ENCODE assay signal across 8 cellular contexts in genomic region chr5:132369012-132369470, GRCh38. TPM values are rescaled to one million over a fixed set of nuclear protein-coding genes. Genes with fewer than 3 reads are reported as not detected.
DNase-seq lines count a peak whose midpoint lies in the region; ATAC-seq and TF ChIP-seq lines count a peak whose summit lies in the region.

No MANE protein-coding gene starts in this region.

- H3K9me3 Mint-ChIP-seq in activated CD8-positive, alpha-beta memory T cell treated with anti-CD3 and anti-CD28 coated beads, Interleukin-2, amount 10 ng/mL, durations not matched to agents 7 days and 5 days (ENCODE audit: low read depth): no peaks in the 10 kb centered on the region

- no peaks in the 10 kb centered on the region for H3K27me3 Mint-ChIP-seq in activated CD8-positive, alpha-beta memory T cell treated with anti-CD3 and anti-CD28 coated beads, Interleukin-2, amount 10 ng/mL, durations not matched to agents 7 days and 5 days

- H3K4me3 Mint-ChIP-seq in activated CD8-positive, alpha-beta memory T cell treated with anti-CD3 and anti-CD28 coated beads, Interleukin-2, amount 10 ng/mL, durations not matched to agents 7 days and 5 days: peak overlapping the region; percentile 75

- peak overlapping the region; percentile 42 for H3K27ac Mint-ChIP-seq in activated CD8-positive, alpha-beta memory T cell treated with anti-CD3 and anti-CD28 coated beads, Interleukin-2, amount 10 ng/mL, durations not matched to agents 7 days and 5 days

- no peak for ATAC-seq in activated CD8-positive, alpha-beta memory T cell treated with anti-CD3 and anti-CD28 coated beads, Interleukin-2, amount 10 ng/mL, durations not matched to agents 7 days and 5 days
- no peak for ATAC-seq in GM21423 (IDR thresholded peaks at IDR 0.05; ENCODE audit: unreplicated experiment)

- CTCF ChIA-PET in activated CD8-positive, alpha-beta memory T cell treated with anti-CD3 and anti-CD28 coated beads, Interleukin-2, amount 10 ng/mL, durations not matched to agents 7 days and 5 days (lab: Charles Lee): interaction anchor here (0.7 to 4.1 kb wide), 12 partner anchors 8 to 378 kb away, joined by 3 to 18 read pairs (median 4); partner anchors contain the start of gene CCNI2

- H3K9me3 ChIP-seq in SK-N-MC (ENCODE audit: low read depth, low read length): no peaks in the 10 kb centered on the region

- no peak for DNase-seq in activated CD8-positive, alpha-beta memory T cell treated with anti-CD3 and anti-CD28 coated beads, Interleukin-2, amount 10 ng/mL, durations not matched to agents 7 days and 5 days
- DNase-seq in activated CD8-positive, alpha-beta memory T cell treated with anti-CD3 and anti-CD28 coated beads, Interleukin-2, amount 50 U/mL, for 48 hours: no peak
- DNase-seq in SK-N-MC (ENCODE audit: low read depth, low spot score): no peak
- DNase-seq in fibroblast of the aortic adventitia (ENCODE audit: low read depth): no peak
- DNase-seq in retinal pigment epithelial cell (ENCODE audit: low read depth): no peak
- DNase-seq in NK-92 treated with Interleukin-12 subunit alpha and Interleukin-12 subunit beta, amount 100 ng/mL, for 24 hours (lab: John Stamatoyannopoulos, UW): no peak
- no peak for DNase-seq in DMS153 (lab: John Stamatoyannopoulos, UW)

- H3K36me3 ChIP-seq in SK-N-MC (ENCODE audit: insufficient read depth, low read length): no peaks in the 10 kb centered on the region

- H3K27ac ChIP-seq in SK-N-MC: no peak overlapping the region

- H3K4me3 ChIP-seq in SK-N-MC: peak overlapping the region; percentile 89
- H3K4me3 ChIP-seq in fibroblast of the aortic adventitia (ENCODE audit: low read depth, low read length): peak overlapping the region; percentile 71
- H3K4me3 ChIP-seq in retinal pigment epithelial cell (ENCODE audit: low read length): peak overlapping the region; percentile 62

- TF ChIP-seq CTCF in fibroblast of the aortic adventitia (IDR thresholded peaks at IDR 0.05; ENCODE audit: insufficient read depth, low read length) (no peak), retinal pigment epithelial cell (conservative IDR thresholded peaks at IDR 0.05; ENCODE audit: low read depth, low read length) (no peak)

- H3K9ac ChIP-seq in SK-N-MC (ENCODE audit: insufficient read length): peak overlapping the region; percentile 78

- H3K36me3 Mint-ChIP-seq in activated CD8-positive, alpha-beta memory T cell treated with anti-CD3 and anti-CD28 coated beads, Interleukin-2, amount 10 ng/mL, durations not matched to agents 7 days and 5 days: no peaks in the 10 kb centered on the region

- peaks cover 20% of the 10 kb centered on the region for H3K4me1 Mint-ChIP-seq in activated CD8-positive, alpha-beta memory T cell treated with anti-CD3 and anti-CD28 coated beads, Interleukin-2, amount 10 ng/mL, durations not matched to agents 7 days and 5 days

RNA-seq across cellular contexts. Expression of gene SLC22A5, which starts 0.5 kb away (rescaled TPM):
- 1 to 10 TPM; 3.9 to 4.5 TPM for total RNA-seq in activated CD8-positive, alpha-beta memory T cell treated with anti-CD3 and anti-CD28 coated beads, Interleukin-2, amount 10 ng/mL, durations not matched to agents 7 days and 5 days
- total RNA-seq in fibroblast of the aortic adventitia (ENCODE audit: low replicate concordance): 6.5 TPM in 2 replicates
